22 cellular contexts compared by ENCODE assay signal in genomic region chr3:37921025-37921424, GRCh38.
"Had no signal": no experiment of that assay in that cellular context is flagged by ENCODE, and none has a peak within 500 bp of the region (broad histone marks: within the 10 kb centered on the region; RNA-seq: fewer than 3 reads in every experiment).

No MANE protein-coding gene starts in this region.

- H3K36me3 ChIP-seq: brain microvascular endothelial cell, ovary, sigmoid colon, thoracic aorta had no signal

- H3K4me3 ChIP-seq: ovary, sigmoid colon, thoracic aorta had no signal

- ATAC-seq: activated CD8-positive, alpha-beta T cell treated with anti-CD3 and anti-CD28 coated beads for 36 hours; activated T-helper 17 cell treated with anti-CD3 and anti-CD28 coated beads, Interleukin-2, amount 50 U/mL, for 72 hours; left lobe of liver; stimulated activated memory B cell treated with anti-CD40 and anti-IgM and Interleukin-4, amounts not matched to agents 10 μg/mL and 1 μg/mL and 100 μg/mL, for 72 hours had no signal

- H3K27me3 ChIP-seq: brain microvascular endothelial cell, foreskin keratinocyte, ovary, sigmoid colon had no signal

- H3K27ac ChIP-seq: brain microvascular endothelial cell, epithelial cell of prostate, foreskin keratinocyte, ovary had no signal

- DNase-seq: activated CD4-positive, alpha-beta T cell treated with anti-CD3 and anti-CD28 coated beads, Interleukin-2, amount 10 ng/mL, durations not matched to agents 24 days and 14 days; activated CD4-positive, CD25-positive, alpha-beta regulatory T cell; activated CD8-positive, alpha-beta T cell treated with anti-CD3 and anti-CD28 coated beads for 36 hours; activated naive CD4-positive, alpha-beta T cell; activated naive CD8-positive, alpha-beta T cell treated with anti-CD3 and anti-CD28 coated beads for 36 hours; activated T-cell treated with anti-CD3 and anti-CD28 coated beads, Interleukin-2, amount 50 U/mL, for 1 hour; amniotic stem cell; brain microvascular endothelial cell; cerebellar nuclear complex; endodermal cell; foreskin keratinocyte; glutamatergic neuron; ovary; sigmoid colon; stimulated activated CD4-positive, alpha-beta T cell treated with anti-CD3 and anti-CD28 coated beads, Interleukin-4, amount 100 ng/mL, for 4 hours; T-helper 1 cell; T1000 had no signal

- H3K4me1 ChIP-seq: foreskin keratinocyte had no signal

- H3K9me3 ChIP-seq: ovary, sigmoid colon, thoracic aorta had no signal
